ENCODE assay signal across 9 cellular contexts in genomic region chr11:13487661-13488030, GRCh38. TPM values are rescaled to one million over a fixed set of nuclear protein-coding genes. Genes with fewer than 3 reads are reported as not detected.
DNase-seq lines count a peak whose midpoint lies in the region; ATAC-seq, FAIRE-seq and TF ChIP-seq lines count a peak whose summit lies in the region.
"Had no signal": no experiment of that assay in that cellular context is flagged by ENCODE, and none has a peak within 500 bp of the region (broad histone marks: within the 10 kb centered on the region; RNA-seq: fewer than 3 reads in every experiment).

No MANE protein-coding gene starts in this region.

- H3K27ac ChIP-seq in CD8-positive, alpha-beta T cell (ENCODE audit: low read depth, low read length) = peak overlapping the region; percentile 24
- peak overlapping the region in 1 of 4 donors; percentile 7 for H3K27ac ChIP-seq in body of pancreas
- H3K27ac ChIP-seq: SJCRH30 had no signal

- peak overlapping the region; percentile 45 for H3K4me3 ChIP-seq in CD8-positive, alpha-beta T cell (ENCODE audit: low read depth, low read length)
- H3K4me3 ChIP-seq in body of pancreas = no peak overlapping the region
- H3K4me3 ChIP-seq: SJCRH30 had no signal

- peaks cover 4% of the 10 kb centered on the region for H3K4me1 ChIP-seq in CD8-positive, alpha-beta T cell (ENCODE audit: insufficient read depth, low read length)
- H3K4me1 ChIP-seq in body of pancreas = no peaks in the 10 kb centered on the region
- H3K4me1 ChIP-seq: SJCRH30 had no signal

- intact Hi-C loops in CD8-positive, alpha-beta T cell (cut with DNase I, micrococcal nuclease) = loop anchor here in 1 of 2 experiments (5.0 kb wide), 1 partner anchor 760 kb away; no protein-coding TSS in a partner anchor
- intact Hi-C loops in body of pancreas (cut with DNase I) = no loop called here

- 48 to 50% methylated on average over 5 of the region's 5 CpGs for WGBS in body of pancreas, 2 donors

- H3K4me3 Mint-ChIP-seq in CD8-positive, alpha-beta T cell = peak overlapping the region; percentile 83
- H3K4me3 Mint-ChIP-seq in naive B cell = peak overlapping the region; percentile 41 to 92 (median 80)

- H3K36me3 Mint-ChIP-seq in CD8-positive, alpha-beta T cell = peaks cover 2% of the 10 kb centered on the region
- H3K36me3 Mint-ChIP-seq in naive B cell = peaks cover 0 to 6% of the 10 kb centered on the region in 2 donors

- peak; percentile 80 for FAIRE-seq in GM19239 (lab: Jason Lieb, UNC)

- peaks cover 6% of the 10 kb centered on the region for H3K4me1 Mint-ChIP-seq in CD8-positive, alpha-beta T cell (ENCODE audit: low read depth)
- peaks cover 0 to 6% (median 2%) of the 10 kb centered on the region in 3 donors for H3K4me1 Mint-ChIP-seq in naive B cell

- ATAC-seq in CD8-positive, alpha-beta T cell = peak; percentile 71
- ATAC-seq in body of pancreas = peak; percentile 86
- peak; percentile 68 to 69 for ATAC-seq in naive B cell (ENCODE audit: low read depth in 2 of 2)
- no peak for ATAC-seq in GM18858 (IDR thresholded peaks at IDR 0.05; ENCODE audit: unreplicated experiment)

- no peaks in the 10 kb centered on the region for H3K36me3 ChIP-seq in CD8-positive, alpha-beta T cell (ENCODE audit: insufficient read depth, low read length)
- H3K36me3 ChIP-seq in body of pancreas (replicated peaks in 1 of 2; ENCODE audit: insufficient read depth in 1 of 2, low read depth in 2 of 2) = no peaks in the 10 kb centered on the region
- H3K36me3 ChIP-seq: SJCRH30 had no signal

- H3K27me3 Mint-ChIP-seq in CD8-positive, alpha-beta T cell (ENCODE audit: low read depth) = peaks cover 7% of the 10 kb centered on the region
- H3K27me3 Mint-ChIP-seq in naive B cell = peaks cover 7 to 26% (median 9%) of the 10 kb centered on the region in 3 donors

- no peak for TF ChIP-seq CTCF in CD8-positive, alpha-beta T cell (IDR thresholded peaks at IDR 0.05)
- peak in 6 of 7 experiments; percentile 2 to 59 (median 36) for TF ChIP-seq CTCF in body of pancreas (IDR thresholded peaks at IDR 0.05)

- no peaks in the 10 kb centered on the region for H3K9me3 ChIP-seq in CD8-positive, alpha-beta T cell (ENCODE audit: low read length)
- no peaks in the 10 kb centered on the region for H3K9me3 ChIP-seq in body of pancreas

- no peak for TF ChIP-seq POLR2A in body of pancreas (IDR thresholded peaks at IDR 0.05)

- H3K27me3 ChIP-seq in CD8-positive, alpha-beta T cell (ENCODE audit: insufficient read depth, low read length) = no peaks in the 10 kb centered on the region
- no peaks in the 10 kb centered on the region for H3K27me3 ChIP-seq in body of pancreas

- CTCF ChIA-PET in CD8-positive, alpha-beta T cell (lab: Charles Lee) = interaction anchor here (0.6 to 2.2 kb wide), 6 partner anchors 10 to 76 kb away, joined by 3 to 7 read pairs (median 4); no protein-coding TSS in a partner anchor

- DNase-seq in CD8-positive, alpha-beta T cell = peak in 4 of 7 experiments; percentile 7 to 22 (median 14)
- DNase-seq in GM19239 (ENCODE audit: insufficient read length, low spot score) (peak; percentile 28), LHCN-M2 (ENCODE audit: low read depth) (peak; percentile 31), body of pancreas (peak; percentile 34 to 52 (median 39)), naive B cell (peak; percentile 12), SIG-M5 (lab: John Stamatoyannopoulos, UW) (no peak), kidney glomerular epithelial cell (lab: John Stamatoyannopoulos, UW) (no peak)

- peak overlapping the region; percentile 89 for H3K27ac Mint-ChIP-seq in CD8-positive, alpha-beta T cell
- H3K27ac Mint-ChIP-seq in naive B cell = peak overlapping the region in 2 of 6 donors; percentile 39 to 51

- peaks cover 3% of the 10 kb centered on the region for H3K9me3 Mint-ChIP-seq in CD8-positive, alpha-beta T cell
- peaks cover 0 to 29% (median 11%) of the 10 kb centered on the region in 7 donors for H3K9me3 Mint-ChIP-seq in naive B cell

- POLR2A ChIA-PET in CD8-positive, alpha-beta T cell (lab: Charles Lee) = no interaction called here

RNA-seq across cellular contexts. Expression of gene PTH, which starts 8.2 kb away (rescaled TPM):
- not detected for total RNA-seq in CD8-positive, alpha-beta T cell
- total RNA-seq in LHCN-M2 (2014; rRNA removed) = not detected in 2 replicates
- not detected for polyA plus RNA-seq in LHCN-M2 (2012)
- total RNA-seq in body of pancreas = not detected
- not detected for polyA plus RNA-seq in naive B cell (ENCODE audit: low read depth in 6 of 6)
- total RNA-seq: SJCRH30 had no signal

RNA-seq across cellular contexts. Expression of gene BTBD10, which starts 24.6 kb away (rescaled TPM):
- 10 to 100 TPM; 17.0 to 19.2 TPM for total RNA-seq in CD8-positive, alpha-beta T cell
- total RNA-seq in LHCN-M2 (2014; rRNA removed) = 42.2 and 42.6 TPM in 2 replicates
- 18.3 TPM for polyA plus RNA-seq in LHCN-M2 (2012)
- total RNA-seq in body of pancreas = 10 to 100 TPM; 14.2 to 17.1 TPM
- 10 to 100 TPM in 5 of 6 donors, 1 to 10 TPM in 1; 7.4 to 17.8 (median 12.6) TPM for polyA plus RNA-seq in naive B cell (ENCODE audit: low read depth in 6 of 6)

Comparison
In these comparisons a context has a peak if more than half of its experiments do, and no peak if none do; other contexts are left out.
1. DNase-seq: peak in CD8-positive, alpha-beta T cell (4 of 7), GM19239 (single experiment), LHCN-M2 (single experiment), body of pancreas (4 of 4) and naive B cell (single experiment); none in SIG-M5 (single experiment) and kidney glomerular epithelial cell (single experiment).